27 cellular contexts compared by ENCODE assay signal in genomic region chr2:148568597-148568996, GRCh38.
DNase-seq lines count a peak whose midpoint lies in the region; ATAC-seq and TF ChIP-seq lines count a peak whose summit lies in the region.
"Had no signal": no experiment of that assay in that cellular context is flagged by ENCODE, and none has a peak within 500 bp of the region (broad histone marks: within the 10 kb centered on the region; RNA-seq: fewer than 3 reads in every experiment).

No MANE protein-coding gene starts in this region.

- no peaks in the 10 kb centered on the region for H3K27me3 Mint-ChIP-seq in central memory CD8-positive, alpha-beta T cell

- H3K4me2 ChIP-seq in osteoblast (ENCODE audit: insufficient read depth, low read length), result no peak overlapping the region

- H3K4me1 ChIP-seq in osteoblast (ENCODE audit: insufficient read depth, low read length), result no peaks in the 10 kb centered on the region
- H3K4me1 ChIP-seq: pancreas, thyroid gland had no signal

- H3K9me3 ChIP-seq in osteoblast (ENCODE audit: low read depth, low read length), result no peaks in the 10 kb centered on the region
- H3K9me3 ChIP-seq: pancreas, thyroid gland had no signal

- DNase-seq in activated naive CD4-positive, alpha-beta T cell treated with anti-CD3 and anti-CD28 coated beads, Interleukin-2, amount 50 U/mL, for 72 hours (ENCODE audit: low spot score in 2 of 2), result no peak
- no peak for DNase-seq in activated naive CD4-positive, alpha-beta T cell treated with Interleukin-2 at 50 U/mL for 16 hours
- DNase-seq in M059J (ENCODE audit: low read depth) (peak; percentile 15), osteoblast (ENCODE audit: insufficient read length, low spot score, missing footprints) (peak; percentile 25), SKM-1 treated with dmso at 0.1 percent for 144 hours (lab: John Stamatoyannopoulos, UW; ENCODE audit: unreplicated experiment) (no peak), cerebellum (ENCODE audit: low spot score) (no peak)
- no peak for DNase-seq in central memory CD8-positive, alpha-beta T cell (ENCODE audit: low spot score in 2 of 2)
- DNase-seq: activated gamma-delta T cell; amygdala; CD4-positive, CD25-positive, alpha-beta regulatory T cell; DMS79; dorsolateral prefrontal cortex; foreskin melanocyte; hypothalamus; kidney; NCI-H187; NCI-H2227 treated with DMSO at 0.1 percent for 48 hours; NCI-H748 treated with DMSO at 0.1 percent for 48 hours; right cardiac atrium; Right ventricle myocardium superior; thyroid gland had no signal

- peak overlapping the region in 1 of 2 donors; percentile 27 for H3K27ac Mint-ChIP-seq in activated naive CD4-positive, alpha-beta T cell treated with anti-CD3 and anti-CD28 coated beads, Interleukin-2, amount 50 U/mL, for 72 hours
- no peak overlapping the region for H3K27ac Mint-ChIP-seq in central memory CD8-positive, alpha-beta T cell (ENCODE audit: low read depth)
- H3K27ac Mint-ChIP-seq: CD4-positive, CD25-positive, alpha-beta regulatory T cell; stimulated activated memory B cell treated with anti-CD40 and anti-IgM and Interleukin-4, amounts not matched to agents 10 μg/mL and 1 μg/mL and 100 μg/mL, for 72 hours had no signal

- H4K20me1 ChIP-seq in osteoblast (ENCODE audit: insufficient read depth, low read length), result no peaks in the 10 kb centered on the region

- no peaks in the 10 kb centered on the region for H3K36me3 Mint-ChIP-seq in activated naive CD4-positive, alpha-beta T cell treated with anti-CD3 and anti-CD28 coated beads, Interleukin-2, amount 50 U/mL, for 72 hours
- H3K36me3 Mint-ChIP-seq in central memory CD8-positive, alpha-beta T cell (ENCODE audit: insufficient read depth), result no peaks in the 10 kb centered on the region
- H3K36me3 Mint-ChIP-seq: CD4-positive, CD25-positive, alpha-beta regulatory T cell; stimulated activated memory B cell treated with anti-CD40 and anti-IgM and Interleukin-4, amounts not matched to agents 10 μg/mL and 1 μg/mL and 100 μg/mL, for 72 hours had no signal

- H3K27ac ChIP-seq in osteoblast (ENCODE audit: low read depth, low read length), result no peak overlapping the region
- H3K27ac ChIP-seq: cardiac muscle cell, dorsolateral prefrontal cortex, epithelial cell of prostate, pancreas, thyroid gland had no signal

- no peaks in the 10 kb centered on the region for H3K79me2 ChIP-seq in osteoblast (ENCODE audit: insufficient read depth, low read length)

- peak; percentile 80 to 81 for ATAC-seq in activated naive CD4-positive, alpha-beta T cell treated with anti-CD3 and anti-CD28 coated beads, Interleukin-2, amount 50 U/mL, for 72 hours
- peak; percentile 86 for ATAC-seq in central memory CD8-positive, alpha-beta T cell (replicated peaks; ENCODE audit: extremely low read depth, poor library complexity, severe bottlenecking)
- ATAC-seq in HG02840 (IDR thresholded peaks at IDR 0.05; ENCODE audit: low FRiP score, unreplicated experiment), result no peak
- ATAC-seq: K562; pancreas; stimulated activated memory B cell treated with anti-CD40 and anti-IgM and Interleukin-4, amounts not matched to agents 10 μg/mL and 1 μg/mL and 100 μg/mL, for 72 hours had no signal

- peaks cover 2% of the 10 kb centered on the region for H3K27me3 ChIP-seq in osteoblast (ENCODE audit: insufficient read depth, low read length)
- H3K27me3 ChIP-seq: cardiac muscle cell, pancreas, thyroid gland had no signal

- TF ChIP-seq CTCF in osteoblast (IDR thresholded peaks at IDR 0.05; ENCODE audit: extremely low read depth, low read depth, low read length), result no peak

- H3K4me3 Mint-ChIP-seq in central memory CD8-positive, alpha-beta T cell, result no peak overlapping the region
- H3K4me3 Mint-ChIP-seq: CD4-positive, CD25-positive, alpha-beta regulatory T cell; stimulated activated memory B cell treated with anti-CD40 and anti-IgM and Interleukin-4, amounts not matched to agents 10 μg/mL and 1 μg/mL and 100 μg/mL, for 72 hours had no signal

- no peak overlapping the region for H2AFZ ChIP-seq in osteoblast (ENCODE audit: low read length)

- H3K4me1 Mint-ChIP-seq in central memory CD8-positive, alpha-beta T cell, result peaks cover 13% of the 10 kb centered on the region
- H3K4me1 Mint-ChIP-seq: CD4-positive, CD25-positive, alpha-beta regulatory T cell; stimulated activated memory B cell treated with anti-CD40 and anti-IgM and Interleukin-4, amounts not matched to agents 10 μg/mL and 1 μg/mL and 100 μg/mL, for 72 hours had no signal

- H3K9me3 Mint-ChIP-seq in activated naive CD4-positive, alpha-beta T cell treated with anti-CD3 and anti-CD28 coated beads, Interleukin-2, amount 50 U/mL, for 72 hours, result no peaks in the 10 kb centered on the region
- no peaks in the 10 kb centered on the region for H3K9me3 Mint-ChIP-seq in central memory CD8-positive, alpha-beta T cell
- H3K9me3 Mint-ChIP-seq: stimulated activated memory B cell treated with anti-CD40 and anti-IgM and Interleukin-4, amounts not matched to agents 10 μg/mL and 1 μg/mL and 100 μg/mL, for 72 hours had no signal

- no peak overlapping the region for H3K4me3 ChIP-seq in osteoblast (ENCODE audit: insufficient read depth, low read length)
- H3K4me3 ChIP-seq: cardiac muscle cell, dorsolateral prefrontal cortex, K562, pancreas, thyroid gland had no signal

- no peaks in the 10 kb centered on the region for H3K36me3 ChIP-seq in osteoblast (ENCODE audit: insufficient read depth, low read length)
- H3K36me3 ChIP-seq: cardiac muscle cell, pancreas, thyroid gland had no signal

Comparison
In these comparisons a context has a peak if more than half of its experiments do, and no peak if none do; other contexts are left out.
1. DNase-seq: peak in M059J (single experiment) and osteoblast (single experiment); none in activated naive CD4-positive, alpha-beta T cell treated with anti-CD3 and anti-CD28 coated beads, Interleukin-2, amount 50 U/mL, for 72 hours (0 of 2), activated naive CD4-positive, alpha-beta T cell treated with Interleukin-2 at 50 U/mL for 16 hours (single experiment), central memory CD8-positive, alpha-beta T cell (0 of 2), SKM-1 treated with dmso at 0.1 percent for 144 hours (single experiment) and cerebellum (single experiment).